Comparison of ENCODE assay signal across 8 cellular contexts in the genomic region with DNA sequence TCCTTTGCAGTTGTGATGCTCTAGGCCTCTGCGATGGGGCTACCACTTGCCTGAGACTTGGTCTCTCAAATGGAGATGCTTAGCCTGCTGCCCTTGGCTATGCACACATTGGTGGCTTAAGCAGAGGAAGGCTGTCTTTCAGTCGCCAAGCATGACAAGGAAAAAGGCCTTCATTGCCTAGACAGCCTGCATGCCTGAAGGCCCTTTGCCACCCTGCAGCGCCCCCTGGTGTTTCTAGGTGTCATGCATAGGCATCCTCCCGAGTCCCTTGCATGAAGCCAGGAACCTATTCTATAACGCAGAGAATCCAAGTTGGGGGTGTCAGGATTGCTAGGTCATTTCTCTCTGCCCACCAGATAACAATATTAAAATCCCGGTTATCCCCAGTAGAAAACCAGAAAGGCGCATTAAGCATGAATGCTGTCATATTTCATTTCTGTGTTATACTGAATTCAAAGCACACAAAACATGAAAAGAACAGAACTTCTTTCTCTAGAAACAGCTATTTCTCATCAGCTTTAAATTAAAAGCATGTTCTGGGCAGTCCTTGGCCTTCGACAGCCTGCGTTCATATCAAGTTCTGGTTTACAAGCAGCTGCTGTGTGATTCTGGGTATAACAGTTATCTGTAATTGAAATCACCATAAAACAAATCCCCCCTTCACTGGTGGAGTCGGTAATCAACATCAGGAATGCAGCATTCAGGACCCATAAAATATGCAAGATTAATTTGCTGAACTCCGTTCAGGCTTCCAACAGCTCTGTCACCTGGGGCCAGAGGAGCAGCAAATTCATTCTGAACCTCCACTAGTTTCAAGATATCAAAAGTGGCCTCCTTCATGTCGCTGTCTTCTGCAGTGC. TPM values are rescaled to one million over a fixed set of nuclear protein-coding genes. Genes with fewer than 3 reads are reported as not detected.
DNase-seq lines count a peak whose midpoint lies in the region; ATAC-seq lines count a peak whose summit lies in the region.

No MANE protein-coding gene starts in this region.

- ATAC-seq in GM18867 (IDR thresholded peaks at IDR 0.05; ENCODE audit: unreplicated experiment) (peak; percentile 92), HG03342 (IDR thresholded peaks at IDR 0.05; ENCODE audit: unreplicated experiment) (peak; percentile 88), HG03139 (IDR thresholded peaks at IDR 0.05; ENCODE audit: unreplicated experiment) (no peak)

- intact Hi-C loops in posterior vena cava (cut with DNase I): no loop called here

- DNase-seq in CD1c-positive myeloid dendritic cell (ENCODE audit: extremely low spot score) (peak; percentile 39), NCI-H69 (lab: John Stamatoyannopoulos, UW) (peak; percentile 71), globus pallidus (ENCODE audit: low spot score) (peak; percentile 65), posterior vena cava (ENCODE audit: low spot score) (peak; percentile 87)
- peak; percentile 82 for DNase-seq in activated CD8-positive, alpha-beta memory T cell treated with anti-CD3 and anti-CD28 coated beads, Interleukin-2, amount 50 U/mL, for 48 hours

RNA-seq across cellular contexts. Expression of gene TRPC7, which starts 59.7 kb away (rescaled TPM):
- total RNA-seq in posterior vena cava: not detected
